In genomic region chr17:40932608-40933007, GRCh38 we compare ENCODE assay signal across 1 cellular context.
TF ChIP-seq lines count a peak whose summit lies in the region.

No MANE protein-coding gene starts in this region.

TF ChIP-seq in GM23338, 12 proteins besides CTCF, POLR2A, EP300 and RAD21 (continued from another document):
- TF ChIP-seq ZNF462 (CRISPR knock-in tag; IDR thresholded peaks at IDR 0.05), result no peak
- TF ChIP-seq NANOG (IDR thresholded peaks at IDR 0.05; ENCODE audit: borderline replicate concordance), result no peak
- no peak for TF ChIP-seq POLR2AphosphoS5 (IDR thresholded peaks at IDR 0.05; ENCODE audit: low read depth)
- TF ChIP-seq CREB1 (CRISPR knock-in tag; IDR thresholded peaks at IDR 0.05; ENCODE audit: low read depth), result no peak
- TF ChIP-seq ETS1 (IDR thresholded peaks at IDR 0.05), result no peak
- no peak for TF ChIP-seq REST (IDR thresholded peaks at IDR 0.05; ENCODE audit: unreplicated experiment)
- TF ChIP-seq ZNF331 (CRISPR knock-in tag; IDR thresholded peaks at IDR 0.05; ENCODE audit: low read depth), result no peak
- TF ChIP-seq EZH2 (IDR thresholded peaks at IDR 0.05; ENCODE audit: low read depth, unreplicated experiment), result no peak
- no peak for TF ChIP-seq JUNB (IDR thresholded peaks at IDR 0.05; ENCODE audit: unreplicated experiment)
- TF ChIP-seq STAT1 (IDR thresholded peaks at IDR 0.05; ENCODE audit: unreplicated experiment), result no peak
